Comparison of ENCODE assay signal across 8 cellular contexts in genomic region chr1:224182057-224182865, GRCh38. TPM values are rescaled to one million over a fixed set of nuclear protein-coding genes. Genes with fewer than 3 reads are reported as not detected.
DNase-seq lines count a peak whose midpoint lies in the region; ATAC-seq, FAIRE-seq and TF ChIP-seq lines count a peak whose summit lies in the region.

No MANE protein-coding gene starts in this region.

- no peak for TF ChIP-seq POLR2A in GM12878 (IDR thresholded peaks at IDR 0.05; ENCODE audit: low read depth, low read length)
- TF ChIP-seq POLR2A in H54 (IDR thresholded peaks at IDR 0.05; ENCODE audit: low read depth, low read length) = no peak

- SMC1A ChIA-PET in GM12878 (lab: Charles Lee; ENCODE audit: uncharacterized antibody, unreplicated experiment) = interaction anchor here (0.7 to 2.9 kb wide), 6 partner anchors 11 to 195 kb away, joined by 3 to 14 read pairs (median 4); no protein-coding TSS in a partner anchor

- H3K4me2 ChIP-seq in BLaER1 (peak overlapping the region; percentile 86), GM12878 (ENCODE audit: control insufficient read depth, insufficient read depth) (peak overlapping the region; percentile 40)

- H3K9me3 ChIP-seq in BLaER1 = peaks cover 2% of the 10 kb centered on the region; the same call in 1 of the 2 replicates
- H3K9me3 ChIP-seq in GM12878 (replicated peaks; ENCODE audit: control insufficient read depth, insufficient read depth, low read length) = no peaks in the 10 kb centered on the region
- H3K9me3 ChIP-seq in liver (ENCODE audit: control insufficient read depth in 4 of 4, low read length in 3 of 4) = no peaks in the 10 kb centered on the region

- TF ChIP-seq CTCF in GM12878 (IDR thresholded peaks at IDR 0.05 in 2 of 3, conservative IDR thresholded peaks at IDR 0.05 in 1 of 3; ENCODE audit: control insufficient read depth in 2 of 3, extremely low read depth in 1 of 3, insufficient read depth in 1 of 3, low read depth in 3 of 3, low read length in 3 of 3) = no peak
- TF ChIP-seq CTCF in liver (IDR thresholded peaks at IDR 0.05; ENCODE audit: low read depth, low read length, missing input control) = no peak

- no peaks in the 10 kb centered on the region for H3K27me3 Mint-ChIP-seq in stimulated activated memory B cell treated with anti-CD40 and anti-IgM and Interleukin-4, amounts not matched to agents 10 μg/mL and 1 μg/mL and 100 μg/mL, for 72 hours

- H3K36me3 Mint-ChIP-seq in stimulated activated memory B cell treated with anti-CD40 and anti-IgM and Interleukin-4, amounts not matched to agents 10 μg/mL and 1 μg/mL and 100 μg/mL, for 72 hours = peaks cover 12% of the 10 kb centered on the region

- intact Hi-C loops in GM12878 (cut with micrococcal nuclease; ENCODE audit: unreplicated experiment) = loop anchor here (1.0 to 5.0 kb wide), 4 partner anchors 13 to 335 kb away; partner anchors contain the start of genes NVL and TP53BP2

- CTCF ChIA-PET in GM12878 (lab: Yijun Ruan, JAX) = interaction anchor here (0.6 to 2.5 kb wide), 7 partner anchors 12 to 93 kb away, joined by 3 to 9 read pairs (median 4); no protein-coding TSS in a partner anchor

- H3K9me3 Mint-ChIP-seq in stimulated activated memory B cell treated with anti-CD40 and anti-IgM and Interleukin-4, amounts not matched to agents 10 μg/mL and 1 μg/mL and 100 μg/mL, for 72 hours = no peaks in the 10 kb centered on the region

- H3K4me1 Mint-ChIP-seq in stimulated activated memory B cell treated with anti-CD40 and anti-IgM and Interleukin-4, amounts not matched to agents 10 μg/mL and 1 μg/mL and 100 μg/mL, for 72 hours = peaks cover 53% of the 10 kb centered on the region

- H3K4me3 ChIP-seq in BLaER1 (peak overlapping the region; percentile 98), GM12878 (peak overlapping the region; percentile 90), liver (ENCODE audit: low read depth in 1 of 3, low read length in 3 of 3) (peak overlapping the region; percentile 44 to 98 (median 56))

- peak overlapping the region; percentile 75 for H2AFZ ChIP-seq in GM12878 (ENCODE audit: control insufficient read depth, low read depth, low read length)

- TF ChIP-seq RAD21 in GM12878 (IDR thresholded peaks at IDR 0.05; ENCODE audit: insufficient read depth, low read depth, low read length) (no peak), liver (IDR thresholded peaks at IDR 0.05) (no peak)

- peaks cover 24% of the 10 kb centered on the region for H4K20me1 ChIP-seq in BLaER1
- no peaks in the 10 kb centered on the region for H4K20me1 ChIP-seq in GM12878 (ENCODE audit: control insufficient read depth, insufficient read depth)

- RAD21 ChIA-PET in GM12878 (lab: Charles Lee; ENCODE audit: unreplicated experiment) = interaction anchor here (0.9 to 1.9 kb wide), 7 partner anchors 10 to 337 kb away, joined by 3 to 8 read pairs (median 4); partner anchors contain the start of gene TP53BP2

- in situ Hi-C loops in GM12878 (cut with MboI) = no loop called here

- ATAC-seq in GM19328 (IDR thresholded peaks at IDR 0.05; ENCODE audit: unreplicated experiment) = peak; percentile 36
- ATAC-seq in HG03378 (IDR thresholded peaks at IDR 0.05; ENCODE audit: unreplicated experiment) = peak; percentile 50
- no peak for ATAC-seq in SK-N-SH treated with all-trans-retinoic acid at 6 μM for 48 hours
- ATAC-seq in GM12878 = peak; percentile 61
- peak; percentile 75 for ATAC-seq in stimulated activated memory B cell treated with anti-CD40 and anti-IgM and Interleukin-4, amounts not matched to agents 10 μg/mL and 1 μg/mL and 100 μg/mL, for 72 hours

- no peaks in the 10 kb centered on the region for H3K27me3 ChIP-seq in BLaER1
- H3K27me3 ChIP-seq in GM12878 (replicated peaks in 1 of 2; ENCODE audit: control insufficient read depth in 2 of 2, insufficient read depth in 2 of 2, low read length in 1 of 2) = no peaks in the 10 kb centered on the region
- H3K27me3 ChIP-seq in liver (ENCODE audit: control insufficient read depth in 4 of 4, insufficient read depth in 4 of 4, low read length in 3 of 4) = no peaks in the 10 kb centered on the region

- TF ChIP-seq EP300 in GM12878 (IDR thresholded peaks at IDR 0.05; ENCODE audit: borderline replicate concordance in 1 of 2, control insufficient read depth in 1 of 2, low read depth in 2 of 2, low read length in 2 of 2) = peak; percentile 71 to 72; a peak in 3 of 4 replicates

- peaks cover 23% of the 10 kb centered on the region for H3K36me3 ChIP-seq in BLaER1
- H3K36me3 ChIP-seq in GM12878 (ENCODE audit: control insufficient read depth in 2 of 2, insufficient read depth in 2 of 2, low read length in 1 of 2) = no peaks in the 10 kb centered on the region
- H3K36me3 ChIP-seq in liver (ENCODE audit: control insufficient read depth in 4 of 4, insufficient read depth in 3 of 4, low read depth in 1 of 4, low read length in 3 of 4) = no peaks in the 10 kb centered on the region

- DNase-seq in GM12878 (ENCODE audit: low read depth, low spot score) = peak; percentile 91
- DNase-seq in H54 (ENCODE audit: insufficient read length, low spot score) = no peak

- peak overlapping the region; percentile 96 for H3K27ac Mint-ChIP-seq in stimulated activated memory B cell treated with anti-CD40 and anti-IgM and Interleukin-4, amounts not matched to agents 10 μg/mL and 1 μg/mL and 100 μg/mL, for 72 hours

- H3K4me1 ChIP-seq in BLaER1 (peaks cover 42% of the 10 kb centered on the region), GM12878 (ENCODE audit: control insufficient read depth, insufficient read depth, low read length) (peaks cover 16% of the 10 kb centered on the region; the same call in 1 of the 2 replicates), liver (ENCODE audit: control insufficient read depth in 4 of 4, insufficient read depth in 4 of 4, low read length in 3 of 4) (peaks cover 2 to 17% (median 10%) of the 10 kb centered on the region in 4 donors)

- BruUV-seq in GM12878 (replicated peaks; lab: Mats Ljungman, UMichigan) = TSS peak; percentile 94

- FAIRE-seq in GM12878 (lab: Jason Lieb, UNC) = peak; percentile 78
- FAIRE-seq in H54 (lab: Jason Lieb, UNC) = no peak

- H3K9ac ChIP-seq in BLaER1 = peak overlapping the region; percentile 94
- peak overlapping the region; percentile 89 for H3K9ac ChIP-seq in GM12878 (ENCODE audit: control insufficient read depth, insufficient read depth, low read length)
- H3K9ac ChIP-seq in liver (ENCODE audit: low read depth in 1 of 2, low read length in 2 of 2) = peak overlapping the region; percentile 61 to 84

- peaks cover 37% of the 10 kb centered on the region for H3K79me2 ChIP-seq in GM12878 (ENCODE audit: control insufficient read depth, insufficient read depth, low read length)

- H3K4me3 Mint-ChIP-seq in stimulated activated memory B cell treated with anti-CD40 and anti-IgM and Interleukin-4, amounts not matched to agents 10 μg/mL and 1 μg/mL and 100 μg/mL, for 72 hours = peak overlapping the region; percentile 92

- POLR2A ChIA-PET in GM12878 (lab: Charles Lee) = interaction anchor here (1.3 to 1.8 kb wide), 3 partner anchors 10 to 21 kb away, joined by 4 to 7 read pairs (median 6); no protein-coding TSS in a partner anchor

- WGBS in GM12878 (ENCODE audit: insufficient coverage, insufficient replicate concordance, low lambda C conversion rate, missing lambda C conversion rate) = 13% methylated on average over 22 of the region's 22 CpGs
- 60% methylated on average over 22 of the region's 22 CpGs for WGBS in liver

- H3K27ac ChIP-seq in BLaER1 (peak overlapping the region; percentile 91), GM12878 (ENCODE audit: control insufficient read depth, insufficient read depth) (peak overlapping the region; percentile 91), liver (ENCODE audit: low read depth in 1 of 2, low read length in 2 of 2) (peak overlapping the region; percentile 76 to 95)

TF ChIP-seq in GM12878, 131 proteins besides CTCF, POLR2A, EP300 and RAD21 (continues in another document):
- TF ChIP-seq SIN3A (IDR thresholded peaks at IDR 0.05; ENCODE audit: low read depth, low read length) = no peak

TF ChIP-seq in liver, 16 proteins besides CTCF, POLR2A, EP300 and RAD21 (continues in another document):
- TF ChIP-seq EGR1 (IDR thresholded peaks at IDR 0.05; ENCODE audit: low read depth in 2 of 2) = no peak
- no peak for TF ChIP-seq RXRA (IDR thresholded peaks at IDR 0.05)
- no peak for TF ChIP-seq JUND (IDR thresholded peaks at IDR 0.05)
- no peak for TF ChIP-seq GABPA (IDR thresholded peaks at IDR 0.05 in 1 of 2, conservative IDR thresholded peaks at IDR 0.05 in 1 of 2)
- no peak for TF ChIP-seq NR2F2 (IDR thresholded peaks at IDR 0.05)

RNA-seq across cellular contexts. Expression of gene DEGS1, which starts 0.8 kb away (rescaled TPM):
- total RNA-seq in GM12878 (2013; cell fraction: nucleolus; rRNA removed) = 99.6 and 106 TPM in 2 replicates
- total RNA-seq in GM12878 (2014; rRNA removed) = 43.8 and 55.4 TPM in 2 replicates
- total RNA-seq in GM12878 (2014; rRNA removed; fragmentation: Illumina TruSeq; extraction: Trizol) = 39.8 and 41.4 TPM in 2 replicates
- 35.1 and 37.0 TPM in 2 replicates for total RNA-seq in GM12878 (2021)
- polyA plus RNA-seq in GM12878 (2011; ENCODE audit: low read depth) = 22.4 TPM
- polyA plus RNA-seq in GM12878 (2011; rRNA removed) = 133 and 183 TPM in 2 replicates
- 48.6 and 87.1 TPM in 2 replicates for polyA plus RNA-seq in GM12878 (2011; cell fraction: cytosol; rRNA removed)
- 34.0 and 57.9 TPM in 2 replicates for polyA plus RNA-seq in GM12878 (2011; cell fraction: nucleus; rRNA removed)
- polyA plus RNA-seq in GM12878 (2012) = 26.6 and 28.4 TPM in 2 replicates
- 57.8 and 71.8 TPM in 2 replicates for polyA plus RNA-seq in GM12878 (2014; fragmentation: Illumina TruSeq; extraction: Trizol)
- polyA plus RNA-seq in GM12878 (2014; fragmentation: Nextera tagmentation; extraction: Ambion mirVana) = 10 to 100 TPM; 16.5 to 26.7 TPM
- 39.6 and 48.1 TPM in 2 replicates for polyA plus RNA-seq in GM12878 (2014; rRNA removed)
- polyA plus RNA-seq in GM12878 (2016; fragmentation: Nextera tagmentation; extraction: Ambion mirVana) = 10 to 100 TPM; 81.4 to 85.9 TPM
- 46.3 and 48.6 TPM in 2 replicates for polyA minus RNA-seq in GM12878 (2011; rRNA and poly(A)+ RNA removed)
- polyA minus RNA-seq in GM12878 (2011; cell fraction: cytosol; rRNA and poly(A)+ RNA removed) = 18.7 and 28.2 TPM in 2 replicates
- polyA minus RNA-seq in GM12878 (2011; cell fraction: nucleus; rRNA and poly(A)+ RNA removed) = 13.2 and 23.2 TPM in 2 replicates
- total RNA-seq in liver = 10 to 100 TPM; 22.7 to 26.7 TPM
- polyA plus RNA-seq in liver = 10 to 100 TPM; 21.7 to 22.6 TPM
